Comparison of ENCODE assay signal across 25 cellular contexts in the genomic region with DNA sequence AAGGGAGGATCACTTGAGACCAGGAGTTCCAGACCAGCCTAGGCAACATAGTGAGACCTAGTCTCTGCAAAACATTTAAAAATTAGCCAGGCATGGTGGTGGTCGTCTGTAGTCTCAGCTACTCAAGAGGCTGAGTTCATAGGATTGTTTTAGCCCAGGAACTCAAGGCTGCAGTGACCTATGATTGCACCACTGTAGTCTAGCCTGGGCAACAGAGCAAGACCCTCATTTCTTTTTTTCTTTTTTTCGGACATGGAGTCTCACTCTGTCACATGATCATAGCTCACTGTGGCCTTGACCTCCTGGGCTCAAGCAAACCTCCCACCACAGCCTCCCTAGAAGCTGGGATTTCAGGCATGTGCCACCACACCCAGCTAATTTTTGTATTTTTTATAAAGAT. TPM values are rescaled to one million over a fixed set of nuclear protein-coding genes. Genes with fewer than 3 reads are reported as not detected.
DNase-seq lines count a peak whose midpoint lies in the region; ATAC-seq, FAIRE-seq and TF ChIP-seq lines count a peak whose summit lies in the region.
"Had no signal": no experiment of that assay in that cellular context is flagged by ENCODE, and none has a peak within 500 bp of the region (broad histone marks: within the 10 kb centered on the region; RNA-seq: fewer than 3 reads in every experiment).

No MANE protein-coding gene starts in this region.

- H3K9me3 ChIP-seq in HEK293 (ENCODE audit: control insufficient read depth, insufficient read depth, low read depth, low read length), result no peaks in the 10 kb centered on the region
- no peaks in the 10 kb centered on the region for H3K9me3 ChIP-seq in HUES64 (ENCODE audit: insufficient read depth, low read depth, low read length)
- H3K9me3 ChIP-seq in H1 (ENCODE audit: insufficient read depth in 2 of 2, low read depth in 1 of 2, low read length in 1 of 2), result no peaks in the 10 kb centered on the region
- H3K9me3 ChIP-seq in Peyer's patch, result no peaks in the 10 kb centered on the region
- H3K9me3 ChIP-seq: A549; BE2C; BLaER1 treated with 17β-estradiol and CSF1 and Interleukin-3, amounts not matched to agents 10 nM and 100 nM had no signal

- H3K4me3 Mint-ChIP-seq in GM23338, result no peak overlapping the region
- H3K4me3 Mint-ChIP-seq: CD14-positive monocyte; CD4-positive, alpha-beta T cell; CD8-positive, alpha-beta memory T cell had no signal

- H4K20me1 ChIP-seq in GM23338 (replicated peaks; ENCODE audit: insufficient read depth) (no peaks in the 10 kb centered on the region), H1 (replicated peaks in 1 of 2; ENCODE audit: control insufficient read depth in 1 of 2, insufficient read depth in 2 of 2, low read length in 2 of 2) (no peaks in the 10 kb centered on the region)
- H4K20me1 ChIP-seq: BLaER1 treated with 17β-estradiol and CSF1 and Interleukin-3, amounts not matched to agents 10 nM and 100 nM had no signal

- CTCF ChIA-PET in HEK293 (lab: Yijun Ruan, JAX) (interaction anchor here (1.0 kb wide), 1 partner anchor 31 kb away, joined by 3 read pairs; no protein-coding TSS in a partner anchor), H1 (lab: Charles Lee; ENCODE audit: partially characterized antibody) (interaction anchor here (1.0 to 2.5 kb wide), 5 partner anchors 10 to 169 kb away, joined by 3 to 13 read pairs (median 4); no protein-coding TSS in a partner anchor), RWPE1 (lab: Yijun Ruan, JAX) (no interaction called here)

- peak overlapping the region; percentile 94 for H2BK120ac ChIP-seq in H1 (replicated peaks; ENCODE audit: low read depth, low read length)

- peak overlapping the region; percentile 99 for H2AK5ac ChIP-seq in H1 (ENCODE audit: low read depth, low read length)

- H3K9ac ChIP-seq in HUES64 (ENCODE audit: low read depth, low read length) (no peak overlapping the region), H1 (replicated peaks in 1 of 4; ENCODE audit: extremely low read depth in 1 of 4, low read depth in 3 of 4, low read length in 3 of 4) (no peak overlapping the region)
- H3K9ac ChIP-seq: BLaER1 treated with 17β-estradiol and CSF1 and Interleukin-3, amounts not matched to agents 10 nM and 100 nM had no signal

- H2AFZ ChIP-seq in GM23338 (no peak overlapping the region), H1 (ENCODE audit: low read length) (no peak overlapping the region)

- DNase-seq in GM23338 (ENCODE audit: low spot score) (no peak), H1 (ENCODE audit: low read depth in 1 of 2, low spot score in 2 of 2) (no peak), RWPE1 (ENCODE audit: low spot score) (no peak), HK-2 (ENCODE audit: unreplicated experiment) (no peak), Peyer's patch (no peak)
- DNase-seq: 8988T; ACHN; AML-193; BE2C; CD4-positive, alpha-beta T cell; CD8-positive, alpha-beta memory T cell; DMS 273 treated with DMSO at 0.1 percent for 48 hours; DMS79; EL; GDM1 had no signal

- H4K5ac ChIP-seq in H1 (ENCODE audit: insufficient read length, low read depth, low read length), result no peak overlapping the region

- H3K27me3 ChIP-seq in GM23338 (ENCODE audit: insufficient read depth) (no peaks in the 10 kb centered on the region), HUES64 (ENCODE audit: insufficient read depth, low read length) (no peaks in the 10 kb centered on the region), H1 (replicated peaks in 1 of 4; ENCODE audit: control insufficient read depth in 3 of 4, extremely low read depth in 1 of 4, insufficient read depth in 3 of 4, low read length in 3 of 4) (no peaks in the 10 kb centered on the region), Peyer's patch (no peaks in the 10 kb centered on the region)
- H3K27me3 ChIP-seq: BE2C; BLaER1 treated with 17β-estradiol and CSF1 and Interleukin-3, amounts not matched to agents 10 nM and 100 nM had no signal

- TF ChIP-seq CTCF in GM23338 (conservative IDR thresholded peaks at IDR 0.05; ENCODE audit: low read depth in 2 of 2) (no peak), HEK293 (tag by site-specific recombination; IDR thresholded peaks at IDR 0.05) (no peak), H1 (IDR thresholded peaks at IDR 0.05; ENCODE audit: control extremely low read depth in 1 of 3, insufficient read depth in 1 of 3, low read depth in 1 of 3, low read length in 3 of 3) (no peak), RWPE1 (conservative IDR thresholded peaks at IDR 0.05; ENCODE audit: low read depth) (no peak), Peyer's patch (IDR thresholded peaks at IDR 0.05) (no peak)

- no peak for TF ChIP-seq EP300 in H1 (IDR thresholded peaks at IDR 0.05; ENCODE audit: borderline replicate concordance in 1 of 2, low read depth in 2 of 2, low read length in 2 of 2)

- peaks cover 3% of the 10 kb centered on the region; the same call in 2 of the 3 replicates for H3K36me3 Mint-ChIP-seq in GM23338 (ENCODE audit: low read depth)
- H3K36me3 Mint-ChIP-seq: CD14-positive monocyte; CD8-positive, alpha-beta memory T cell had no signal

- no peak overlapping the region for H4K8ac ChIP-seq in H1 (ENCODE audit: extremely low read depth, insufficient read depth, low read length)

- H3K36me3 ChIP-seq in GM23338 (ENCODE audit: insufficient read depth) (no peaks in the 10 kb centered on the region), HEK293 (ENCODE audit: control insufficient read depth in 2 of 2, insufficient read depth in 1 of 2, low read length in 2 of 2) (no peaks in the 10 kb centered on the region), HUES64 (ENCODE audit: insufficient read depth, low read length) (no peaks in the 10 kb centered on the region), H1 (ENCODE audit: control insufficient read depth in 2 of 4, insufficient read depth in 4 of 4, low read length in 3 of 4) (no peaks in the 10 kb centered on the region), Peyer's patch (no peaks in the 10 kb centered on the region)
- H3K36me3 ChIP-seq: BE2C; BLaER1 treated with 17β-estradiol and CSF1 and Interleukin-3, amounts not matched to agents 10 nM and 100 nM; HAP-1 had no signal

- H3K56ac ChIP-seq in H1 (replicated peaks; ENCODE audit: insufficient read length, low read depth, low read length), result no peak overlapping the region

- H3K4me1 ChIP-seq in GM23338 (ENCODE audit: insufficient read depth) (peaks cover 12% of the 10 kb centered on the region), HEK293 (ENCODE audit: control insufficient read depth, insufficient read depth, low read length) (no peaks in the 10 kb centered on the region), HUES64 (ENCODE audit: insufficient read depth, low read length) (peaks cover 17% of the 10 kb centered on the region), H1 (replicated peaks in 1 of 4; ENCODE audit: control insufficient read depth in 3 of 4, insufficient read depth in 4 of 4, low read length in 3 of 4) (peaks cover 5 to 18% (median 6%) of the 10 kb centered on the region in 4 experiments), Peyer's patch (no peaks in the 10 kb centered on the region)
- H3K4me1 ChIP-seq: BE2C; BLaER1 treated with 17β-estradiol and CSF1 and Interleukin-3, amounts not matched to agents 10 nM and 100 nM had no signal

- H2BK15ac ChIP-seq in H1 (ENCODE audit: low read length), result no peak overlapping the region

- peaks cover 12% of the 10 kb centered on the region for H3K27me3 Mint-ChIP-seq in GM23338 (ENCODE audit: insufficient read depth, low read depth, poor library complexity)
- H3K27me3 Mint-ChIP-seq: CD8-positive, alpha-beta memory T cell had no signal

- H3K18ac ChIP-seq in H1 (ENCODE audit: extremely low read depth, low read length), result peak overlapping the region; percentile 97

- H2BK12ac ChIP-seq in H1 (ENCODE audit: low read depth, low read length), result peak overlapping the region; percentile 99

- WGBS in HUES64, result 89% methylated on average over 2 of the region's 2 CpGs
- 81% methylated on average over 2 of the region's 2 CpGs; no CpG with 5 or more reads in 1 of the 2 experiments for WGBS in H1 (ENCODE audit: extremely low coverage in 1 of 2, insufficient coverage in 1 of 2, insufficient read length in 1 of 2, insufficient replicate concordance in 2 of 2, low coverage in 1 of 2, low lambda C conversion rate in 2 of 2, missing lambda C conversion rate in 1 of 2), 2 experiments

- H2BK5ac ChIP-seq in H1 (ENCODE audit: low read depth, low read length), result peak overlapping the region; percentile 98

- H3K14ac ChIP-seq in H1 (ENCODE audit: insufficient read length), result no peak overlapping the region

- POLR2A ChIA-PET in HEK293 (lab: Yijun Ruan, JAX) (no interaction called here), H1 (lab: Charles Lee; ENCODE audit: partially characterized antibody) (interaction anchor here (1.2 to 9.7 kb wide), 2 partner anchors 20 to 34 kb away, joined by 5 to 155 read pairs; a partner anchor contains a TSS), RWPE1 (lab: Yijun Ruan, JAX; ENCODE audit: low non-redundant PET) (no interaction called here)

- no peaks in the 10 kb centered on the region for H3K23me2 ChIP-seq in H1 (ENCODE audit: low read depth, low read length)

- H3K4me2 ChIP-seq in GM23338 (0 out of 2 replicates have a peak overlapping the region, but pooled peaks have one; percentile 47), H1 (ENCODE audit: insufficient read depth in 1 of 2, low read depth in 2 of 2, low read length in 2 of 2) (no peak overlapping the region; a peak in 1 of 4 replicates)
- H3K4me2 ChIP-seq: A549; BLaER1 treated with 17β-estradiol and CSF1 and Interleukin-3, amounts not matched to agents 10 nM and 100 nM had no signal

- no peak for TF ChIP-seq RAD21 in H1 (IDR thresholded peaks at IDR 0.05 in 1 of 2, conservative IDR thresholded peaks at IDR 0.05 in 1 of 2; ENCODE audit: low read depth in 2 of 2, low read length in 2 of 2)

- H3K4ac ChIP-seq in H1 (replicated peaks; ENCODE audit: insufficient read length, low read depth, low read length), result peak overlapping the region; percentile 91

- ATAC-seq in GM23338, result no peak
- ATAC-seq in HG03520 (IDR thresholded peaks at IDR 0.05; ENCODE audit: unreplicated experiment), result no peak
- ATAC-seq: A549, GM12878 had no signal

- H4K91ac ChIP-seq in H1 (replicated peaks; ENCODE audit: insufficient read length, low read length), result peak overlapping the region; percentile 93

- H3K9me2 ChIP-seq in GM23338 (ENCODE audit: insufficient read depth), result no peaks in the 10 kb centered on the region

- peaks cover 26% of the 10 kb centered on the region for H3K4me1 Mint-ChIP-seq in GM23338
- H3K4me1 Mint-ChIP-seq: CD8-positive, alpha-beta memory T cell had no signal

- H3F3A ChIP-seq in GM23338 (replicated peaks; ENCODE audit: low read depth), result peaks cover 5% of the 10 kb centered on the region; the same call in 1 of the 2 replicates

- no peak overlapping the region for H3K23ac ChIP-seq in H1 (ENCODE audit: insufficient read length)

- no peak overlapping the region for H3K4me3 ChIP-seq in GM23338
- H3K4me3 ChIP-seq in HEK293 (ENCODE audit: low read depth, low read length), result no peak overlapping the region
- no peak overlapping the region for H3K4me3 ChIP-seq in HUES64 (ENCODE audit: low read length)
- H3K4me3 ChIP-seq in H1 (ENCODE audit: extremely low read depth in 1 of 4, insufficient read depth in 2 of 4, low read depth in 3 of 4, low read length in 4 of 4), result no peak overlapping the region
- H3K4me3 ChIP-seq in Peyer's patch, result no peak overlapping the region
- H3K4me3 ChIP-seq: A549; BLaER1 treated with 17β-estradiol and CSF1 and Interleukin-3, amounts not matched to agents 10 nM and 100 nM; GM12878; HAP-1 had no signal

- H3K79me1 ChIP-seq in H1 (ENCODE audit: low read depth, low read length), result no peaks in the 10 kb centered on the region

- no peak for FAIRE-seq in H1 (lab: Jason Lieb, UNC)
- FAIRE-seq: A549, D721Med, GM12878, GM19239 had no signal

- H3K27ac ChIP-seq in GM23338 (ENCODE audit: low read depth) (peak overlapping the region; percentile 91), HEK293 (ENCODE audit: extremely low read depth, low read depth, low read length) (no peak overlapping the region), HUES64 (ENCODE audit: low read depth, low read length) (peak overlapping the region; percentile 94; the same call in 1 of the 2 replicates), H1 (ENCODE audit: low read depth, low read length) (no peak overlapping the region; the same call in 1 of the 2 replicates), RWPE1 (no peak overlapping the region), Peyer's patch (no peak overlapping the region)
- H3K27ac ChIP-seq: A549; BLaER1 treated with 17β-estradiol and CSF1 and Interleukin-3, amounts not matched to agents 10 nM and 100 nM had no signal

- H3K27ac Mint-ChIP-seq in GM23338, result peak overlapping the region; percentile 98
- H3K27ac Mint-ChIP-seq: CD14-positive monocyte; CD4-positive, alpha-beta T cell had no signal

- peaks cover 3% of the 10 kb centered on the region; the same call in 1 of the 3 replicates for H3K9me3 Mint-ChIP-seq in GM23338
- H3K9me3 Mint-ChIP-seq: CD4-positive, alpha-beta T cell; CD8-positive, alpha-beta memory T cell had no signal

- H3K79me2 ChIP-seq in GM23338 (replicated peaks; ENCODE audit: insufficient read depth), result no peaks in the 10 kb centered on the region
- no peaks in the 10 kb centered on the region for H3K79me2 ChIP-seq in H1 (ENCODE audit: control insufficient read depth in 1 of 2, insufficient read depth in 2 of 2, low read length in 2 of 2)

- TF ChIP-seq POLR2A in H1 (IDR thresholded peaks at IDR 0.05; ENCODE audit: control extremely low read depth in 1 of 2, low read depth in 2 of 2, low read length in 2 of 2) (no peak), Peyer's patch (IDR thresholded peaks at IDR 0.05) (no peak)

- H2BK20ac ChIP-seq in H1 (ENCODE audit: low read length), result peak overlapping the region; percentile 98

RNA-seq across cellular contexts. Expression of a gene that starts 31.9 kb away (rescaled TPM):
- total RNA-seq in GM23338 (2014; rRNA removed; shearing (Covaris generic)), result 367 and 386 TPM in 2 replicates
- polyA plus RNA-seq in GM23338 (2016; fragmentation: Nextera tagmentation; extraction: Ambion mirVana) (97.1 and 99.3 TPM in 2 replicates), H1 (2011; rRNA removed) (229 and 389 TPM in 2 replicates)
- 225 TPM for polyA plus RNA-seq in HUES64 (2013, experiment 1 of 2)
- polyA plus RNA-seq in HUES64 (2013, experiment 2 of 2), result 198 TPM
- 454 and 455 TPM in 2 replicates for total RNA-seq in H1 (2021; fragmentation: NEBNext Ultra II Directional; extraction: Animal tissue kit (Norgen Biotek cat#: 25700))
- 208 TPM for polyA plus RNA-seq in H1 (2011; cell fraction: cytosol; rRNA removed)
- polyA plus RNA-seq in H1 (2011; cell fraction: nucleus; rRNA removed), result 390 TPM
- 308 to 381 TPM (median 333 TPM) in 4 replicates for polyA plus RNA-seq in H1 (2012, experiment 1 of 2)
- 197 TPM for polyA plus RNA-seq in H1 (2012, experiment 2 of 2)
- polyA plus RNA-seq in H1 (2013, experiment 1 of 2), result 230 TPM
- polyA plus RNA-seq in H1 (2013, experiment 2 of 2), result 221 TPM
- polyA minus RNA-seq in H1 (2011; rRNA and poly(A)+ RNA removed), result 172 and 251 TPM in 2 replicates
- 193 TPM for polyA minus RNA-seq in H1 (2011; cell fraction: cytosol; rRNA and poly(A)+ RNA removed)
- polyA minus RNA-seq in H1 (2011; cell fraction: nucleus; rRNA and poly(A)+ RNA removed), result 82.4 TPM
- total RNA-seq in Peyer's patch, result 10 to 100 TPM; 22.9 to 54.5 (median 34.9) TPM

Comparison
In these comparisons a context has a peak if more than half of its experiments do, and no peak if none do; other contexts are left out.
1. H3K27ac ChIP-seq: peak in GM23338 (single experiment) and HUES64 (single experiment); none in HEK293 (single experiment), H1 (single experiment), RWPE1 (single experiment) and Peyer's patch (0 of 4).